In genomic region chr3:51709675-51710074, GRCh38 we compare ENCODE assay signal across 18 cellular contexts. TPM values are rescaled to one million over a fixed set of nuclear protein-coding genes. Genes with fewer than 3 reads are reported as not detected.
A peak's percentile ranks its signal among the peaks of the same experiment; 100 is the strongest.
DNase-seq lines count a peak whose midpoint lies in the region; ATAC-seq, FAIRE-seq and TF ChIP-seq lines count a peak whose summit lies in the region.
"Had no signal": no experiment of that assay in that cellular context is flagged by ENCODE, and none has a peak within 500 bp of the region (broad histone marks: within the 10 kb centered on the region; RNA-seq: fewer than 3 reads in every experiment).

No MANE protein-coding gene starts in this region.

- TF ChIP-seq CTCF in D721Med (IDR thresholded peaks at IDR 0.05; ENCODE audit: insufficient read depth, missing control alignments): no peak

- FAIRE-seq in D721Med (lab: Jason Lieb, UNC): no peak
- FAIRE-seq: A549 had no signal

- no peaks in the 10 kb centered on the region for H3K9me3 ChIP-seq in MG63
- H3K9me3 ChIP-seq: A549, BE2C, esophagus squamous epithelium, sigmoid colon had no signal

- H3K4me3 Mint-ChIP-seq in activated CD4-positive, alpha-beta memory T cell treated with anti-CD3 and anti-CD28 coated beads for 36 hours: peak overlapping the region; percentile 39
- no peak overlapping the region for H3K4me3 Mint-ChIP-seq in activated CD4-positive, alpha-beta memory T cell treated with anti-CD3 and anti-CD28 coated beads, Interleukin-2, amount 10 ng/mL, durations not matched to agents 7 days and 5 days
- peak overlapping the region; percentile 47 for H3K4me3 Mint-ChIP-seq in activated naive CD8-positive, alpha-beta T cell treated with anti-CD3 and anti-CD28 coated beads for 36 hours
- peak overlapping the region in 4 of 10 donors; percentile 18 to 74 (median 35) for H3K4me3 Mint-ChIP-seq in naive thymus-derived CD8-positive, alpha-beta T cell
- H3K4me3 Mint-ChIP-seq: GM23338 had no signal

- H3K27ac Mint-ChIP-seq in activated CD4-positive, alpha-beta memory T cell treated with anti-CD3 and anti-CD28 coated beads for 36 hours: peak overlapping the region; percentile 77
- no peak overlapping the region for H3K27ac Mint-ChIP-seq in activated CD4-positive, alpha-beta memory T cell treated with anti-CD3 and anti-CD28 coated beads, Interleukin-2, amount 10 ng/mL, durations not matched to agents 7 days and 5 days
- peak overlapping the region; percentile 79 for H3K27ac Mint-ChIP-seq in activated naive CD8-positive, alpha-beta T cell treated with anti-CD3 and anti-CD28 coated beads for 36 hours
- peak overlapping the region in 8 of 10 donors; percentile 17 to 91 (median 64) for H3K27ac Mint-ChIP-seq in naive thymus-derived CD8-positive, alpha-beta T cell
- H3K27ac Mint-ChIP-seq: GM23338, nephron had no signal

- H3K36me3 Mint-ChIP-seq in activated CD4-positive, alpha-beta memory T cell treated with anti-CD3 and anti-CD28 coated beads for 36 hours: peaks cover 2% of the 10 kb centered on the region
- H3K36me3 Mint-ChIP-seq in activated CD4-positive, alpha-beta memory T cell treated with anti-CD3 and anti-CD28 coated beads, Interleukin-2, amount 10 ng/mL, durations not matched to agents 7 days and 5 days (ENCODE audit: low read depth): peaks cover 14% of the 10 kb centered on the region
- peaks cover 4% of the 10 kb centered on the region for H3K36me3 Mint-ChIP-seq in activated naive CD8-positive, alpha-beta T cell treated with anti-CD3 and anti-CD28 coated beads for 36 hours
- H3K36me3 Mint-ChIP-seq in naive thymus-derived CD8-positive, alpha-beta T cell: peaks cover 0 to 4% (median 2%) of the 10 kb centered on the region in 3 donors

- no peaks in the 10 kb centered on the region for H3K27me3 Mint-ChIP-seq in activated CD4-positive, alpha-beta memory T cell treated with anti-CD3 and anti-CD28 coated beads for 36 hours
- H3K27me3 Mint-ChIP-seq in activated CD4-positive, alpha-beta memory T cell treated with anti-CD3 and anti-CD28 coated beads, Interleukin-2, amount 10 ng/mL, durations not matched to agents 7 days and 5 days: no peaks in the 10 kb centered on the region
- peaks cover 5% of the 10 kb centered on the region for H3K27me3 Mint-ChIP-seq in activated naive CD8-positive, alpha-beta T cell treated with anti-CD3 and anti-CD28 coated beads for 36 hours
- no peaks in the 10 kb centered on the region for H3K27me3 Mint-ChIP-seq in naive thymus-derived CD8-positive, alpha-beta T cell

- peaks cover 16% of the 10 kb centered on the region for H3K4me1 Mint-ChIP-seq in activated CD4-positive, alpha-beta memory T cell treated with anti-CD3 and anti-CD28 coated beads for 36 hours (ENCODE audit: low read depth)
- peaks cover 6% of the 10 kb centered on the region for H3K4me1 Mint-ChIP-seq in activated CD4-positive, alpha-beta memory T cell treated with anti-CD3 and anti-CD28 coated beads, Interleukin-2, amount 10 ng/mL, durations not matched to agents 7 days and 5 days
- H3K4me1 Mint-ChIP-seq in activated naive CD8-positive, alpha-beta T cell treated with anti-CD3 and anti-CD28 coated beads for 36 hours: peaks cover 19% of the 10 kb centered on the region
- peaks cover 4 to 40% (median 22%) of the 10 kb centered on the region in 4 donors for H3K4me1 Mint-ChIP-seq in naive thymus-derived CD8-positive, alpha-beta T cell

- H3K9me3 Mint-ChIP-seq in activated CD4-positive, alpha-beta memory T cell treated with anti-CD3 and anti-CD28 coated beads for 36 hours: peaks cover 2% of the 10 kb centered on the region
- H3K9me3 Mint-ChIP-seq in activated CD4-positive, alpha-beta memory T cell treated with anti-CD3 and anti-CD28 coated beads, Interleukin-2, amount 10 ng/mL, durations not matched to agents 7 days and 5 days: no peaks in the 10 kb centered on the region
- peaks cover 2% of the 10 kb centered on the region for H3K9me3 Mint-ChIP-seq in activated naive CD8-positive, alpha-beta T cell treated with anti-CD3 and anti-CD28 coated beads for 36 hours
- no peaks in the 10 kb centered on the region for H3K9me3 Mint-ChIP-seq in naive thymus-derived CD8-positive, alpha-beta T cell
- H3K9me3 Mint-ChIP-seq: GM23338, nephron had no signal

- H3K4me3 ChIP-seq in MG63: no peak overlapping the region
- H3K4me3 ChIP-seq: A549, esophagus squamous epithelium, GM23338, sigmoid colon had no signal

- no peaks in the 10 kb centered on the region for H3K36me3 ChIP-seq in MG63
- H3K36me3 ChIP-seq: BE2C had no signal

- H3K27me3 ChIP-seq in MG63: no peaks in the 10 kb centered on the region

- CTCF ChIA-PET in activated CD4-positive, alpha-beta memory T cell treated with anti-CD3 and anti-CD28 coated beads for 36 hours (lab: Charles Lee): interaction anchor here (1.4 to 2.3 kb wide), 5 partner anchors 9 to 90 kb away, joined by 3 to 10 read pairs (median 7); no protein-coding TSS in a partner anchor
- CTCF ChIA-PET in activated CD4-positive, alpha-beta memory T cell treated with anti-CD3 and anti-CD28 coated beads, Interleukin-2, amount 10 ng/mL, durations not matched to agents 7 days and 5 days (lab: Charles Lee): interaction anchor here (1.2 kb wide), 1 partner anchor 209 kb away, joined by 3 read pairs; no protein-coding TSS in a partner anchor

- intact Hi-C loops in activated CD4-positive, alpha-beta memory T cell treated with anti-CD3 and anti-CD28 coated beads for 36 hours (cut with micrococcal nuclease): no loop called here

- POLR2A ChIA-PET in activated CD4-positive, alpha-beta memory T cell treated with anti-CD3 and anti-CD28 coated beads for 36 hours (lab: Charles Lee): no interaction called here
- POLR2A ChIA-PET in activated CD4-positive, alpha-beta memory T cell treated with anti-CD3 and anti-CD28 coated beads, Interleukin-2, amount 10 ng/mL, durations not matched to agents 7 days and 5 days (lab: Charles Lee): interaction anchor here (1.4 kb wide), 1 partner anchor 37 kb away, joined by 3 read pairs; no protein-coding TSS in a partner anchor
- POLR2A ChIA-PET in naive thymus-derived CD8-positive, alpha-beta T cell (lab: Charles Lee): no interaction called here

- DNase-seq in activated CD4-positive, alpha-beta memory T cell treated with anti-CD3 and anti-CD28 coated beads for 36 hours: peak; percentile 11
- no peak for DNase-seq in activated CD4-positive, alpha-beta memory T cell treated with anti-CD3 and anti-CD28 coated beads, Interleukin-2, amount 10 ng/mL, durations not matched to agents 7 days and 5 days
- DNase-seq in D721Med (ENCODE audit: insufficient read length, low spot score) (peak; percentile 9), MG63 (no peak), DMS114 treated with DMSO at 0.1 percent for 48 hours (lab: John Stamatoyannopoulos, UW; ENCODE audit: unreplicated experiment) (no peak)
- no peak for DNase-seq in activated naive CD8-positive, alpha-beta T cell treated with anti-CD3 and anti-CD28 coated beads for 36 hours
- DNase-seq in naive thymus-derived CD8-positive, alpha-beta T cell: peak in 1 of 10 donors; percentile 2
- DNase-seq: activated naive CD4-positive, alpha-beta T cell treated with Interleukin-2 at 50 U/mL for 16 hours; BE2C; esophagus squamous epithelium; mesendoderm; NCI-H146; NCI-H69; sigmoid colon had no signal

- no peak for ATAC-seq in naive thymus-derived CD8-positive, alpha-beta T cell
- no peak for ATAC-seq in HG03469 (IDR thresholded peaks at IDR 0.05; ENCODE audit: unreplicated experiment)
- ATAC-seq: A549 had no signal

RNA-seq across cellular contexts. Expression of gene GRM2, which starts 2.8 kb away (rescaled TPM):
- under 1 TPM; 0.22 to 0.29 TPM for total RNA-seq in activated CD4-positive, alpha-beta memory T cell treated with anti-CD3 and anti-CD28 coated beads for 36 hours
- 1 to 10 TPM; 1.7 to 2.4 TPM for total RNA-seq in activated CD4-positive, alpha-beta memory T cell treated with anti-CD3 and anti-CD28 coated beads, Interleukin-2, amount 10 ng/mL, durations not matched to agents 7 days and 5 days
- under 1 TPM; 0.37 to 0.46 TPM for total RNA-seq in activated naive CD8-positive, alpha-beta T cell treated with anti-CD3 and anti-CD28 coated beads for 36 hours
- total RNA-seq in naive thymus-derived CD8-positive, alpha-beta T cell: 1 to 10 TPM; 2.9 to 5.0 TPM
- under 1 TPM in 1 of 3 donors, not detected in 2; 0.09 TPM for polyA plus RNA-seq in naive thymus-derived CD8-positive, alpha-beta T cell
- not detected in 2 replicates for total RNA-seq in MG63 (2014; rRNA removed; shearing (Covaris generic); ENCODE audit: low replicate concordance)

RNA-seq across cellular contexts. Expression of gene TEX264, which starts 38.6 kb away (rescaled TPM):
- total RNA-seq in activated CD4-positive, alpha-beta memory T cell treated with anti-CD3 and anti-CD28 coated beads for 36 hours: 10 to 100 TPM; 44.9 to 45.2 TPM
- 100 to 1,000 TPM; 103 to 108 TPM for total RNA-seq in activated CD4-positive, alpha-beta memory T cell treated with anti-CD3 and anti-CD28 coated beads, Interleukin-2, amount 10 ng/mL, durations not matched to agents 7 days and 5 days
- total RNA-seq in activated naive CD8-positive, alpha-beta T cell treated with anti-CD3 and anti-CD28 coated beads for 36 hours: 10 to 100 TPM; 37.1 to 39.5 TPM
- 10 to 100 TPM; 37.4 to 39.7 TPM for total RNA-seq in naive thymus-derived CD8-positive, alpha-beta T cell
- 10 to 100 TPM; 84.5 to 95.7 (median 85.3) TPM for polyA plus RNA-seq in naive thymus-derived CD8-positive, alpha-beta T cell
- total RNA-seq in MG63 (2014; rRNA removed; shearing (Covaris generic); ENCODE audit: low replicate concordance): 35.9 and 64.1 TPM in 2 replicates

Comparison
In these comparisons a context has a peak if more than half of its experiments do, and no peak if none do; other contexts are left out.
1. DNase-seq: peak in activated CD4-positive, alpha-beta memory T cell treated with anti-CD3 and anti-CD28 coated beads for 36 hours (single experiment) and D721Med (single experiment); none in activated CD4-positive, alpha-beta memory T cell treated with anti-CD3 and anti-CD28 coated beads, Interleukin-2, amount 10 ng/mL, durations not matched to agents 7 days and 5 days (single experiment), activated naive CD8-positive, alpha-beta T cell treated with anti-CD3 and anti-CD28 coated beads for 36 hours (single experiment), MG63 (single experiment) and DMS114 treated with DMSO at 0.1 percent for 48 hours (single experiment).